ENCODE assay signal across 8 cellular contexts in the genomic region with DNA sequence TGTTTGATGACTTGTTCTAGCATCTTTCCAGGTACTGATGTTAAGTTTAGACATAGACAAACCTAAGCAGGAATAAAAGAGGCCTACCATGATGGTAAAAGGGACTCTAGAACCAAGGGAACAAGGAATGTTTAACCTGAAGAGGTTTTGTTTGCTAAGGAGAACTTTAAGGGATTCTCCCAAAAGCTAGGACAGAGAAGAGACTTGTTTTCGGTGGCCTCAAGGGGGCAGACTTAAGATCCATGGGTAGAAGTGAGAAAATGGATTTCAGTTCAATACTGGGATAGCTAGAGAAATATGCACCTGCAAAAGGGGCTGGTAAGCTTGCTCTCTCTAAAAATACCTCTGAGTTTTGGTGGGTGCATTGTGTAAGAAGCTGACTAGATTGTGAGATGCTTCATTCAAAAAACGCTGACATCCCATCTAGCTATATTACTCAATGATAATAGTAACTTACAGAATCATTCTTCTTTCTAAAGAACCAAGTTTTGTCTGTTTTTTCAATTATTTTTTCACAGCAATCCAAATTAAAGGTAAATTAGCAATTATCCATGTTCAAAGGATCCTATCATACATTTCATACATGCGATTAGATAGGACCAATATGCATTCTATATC. TPM values are rescaled to one million over a fixed set of nuclear protein-coding genes. Genes with fewer than 3 reads are reported as not detected.
DNase-seq lines count a peak whose midpoint lies in the region; ATAC-seq and TF ChIP-seq lines count a peak whose summit lies in the region.

No MANE protein-coding gene starts in this region.

- H3K27ac Mint-ChIP-seq in HFFc6 = peak overlapping the region; percentile 42; the same call in 1 of the 2 replicates
- no peak overlapping the region for H3K27ac Mint-ChIP-seq in type B pancreatic cell

- no peak overlapping the region for H3K4me3 ChIP-seq in SJCRH30
- H3K4me3 ChIP-seq in fibroblast of villous mesenchyme (ENCODE audit: low read depth, low read length) = no peak overlapping the region
- H3K4me3 ChIP-seq in aorta (ENCODE audit: low read length in 2 of 2) = no peak overlapping the region

- TF ChIP-seq CTCF in HFFc6 (IDR thresholded peaks at IDR 0.05) (peak; percentile 85), fibroblast of villous mesenchyme (IDR thresholded peaks at IDR 0.05; ENCODE audit: insufficient read depth, low read depth, low read length) (peak; percentile 68), type B pancreatic cell (conservative IDR thresholded peaks at IDR 0.05) (peak; percentile 72)

- H3K9me3 ChIP-seq in SJCRH30 (replicated peaks) (no peaks in the 10 kb centered on the region), aorta (ENCODE audit: control insufficient read depth, low read length) (no peaks in the 10 kb centered on the region)

- H3K9me3 Mint-ChIP-seq in HFFc6 = no peaks in the 10 kb centered on the region
- no peaks in the 10 kb centered on the region for H3K9me3 Mint-ChIP-seq in type B pancreatic cell

- no peaks in the 10 kb centered on the region for H3K27me3 Mint-ChIP-seq in HFFc6 (ENCODE audit: insufficient read depth)
- H3K27me3 Mint-ChIP-seq in type B pancreatic cell = peaks cover 60% of the 10 kb centered on the region

- H3K27ac ChIP-seq in SJCRH30 = no peak overlapping the region
- no peak overlapping the region for H3K27ac ChIP-seq in aorta (ENCODE audit: low read depth in 1 of 2, low read length in 2 of 2)

- H3K36me3 ChIP-seq in SJCRH30 = no peaks in the 10 kb centered on the region
- H3K36me3 ChIP-seq in aorta (ENCODE audit: control insufficient read depth in 1 of 2, insufficient read depth in 2 of 2, low read length in 1 of 2) = no peaks in the 10 kb centered on the region

- intact Hi-C loops in aorta (cut with DNase I) = no loop called here

- ATAC-seq in aorta (ENCODE audit: low FRiP score) = no peak
- ATAC-seq in GM18861 (IDR thresholded peaks at IDR 0.05; ENCODE audit: unreplicated experiment) = no peak

- H3K4me3 Mint-ChIP-seq in HFFc6 = no peak overlapping the region
- H3K4me3 Mint-ChIP-seq in type B pancreatic cell = no peak overlapping the region

- H3K36me3 Mint-ChIP-seq in HFFc6 (ENCODE audit: low read depth) (no peaks in the 10 kb centered on the region), type B pancreatic cell (no peaks in the 10 kb centered on the region)

- H3K4me1 ChIP-seq in SJCRH30 (peaks cover 7% of the 10 kb centered on the region; the same call in 1 of the 2 replicates), aorta (ENCODE audit: control insufficient read depth in 1 of 2, insufficient read depth in 2 of 2, low read length in 2 of 2) (no peaks in the 10 kb centered on the region)

- DNase-seq in DMS 273 (lab: John Stamatoyannopoulos, UW; ENCODE audit: unreplicated experiment) (peak; percentile 42), DMS 273 treated with DMSO at 0.1 percent for 48 hours (lab: John Stamatoyannopoulos, UW) (no peak), HFFc6 (peak; percentile 15), SJCRH30 (peak; percentile 25 to 64), fibroblast of villous mesenchyme (ENCODE audit: low read depth) (peak; percentile 54), type B pancreatic cell (ENCODE audit: extremely low spot score, unreplicated experiment) (no peak), aorta (no peak)

- WGBS in aorta, 2 donors = 47 to 63% methylated on average over 3 of the region's 3 CpGs

- H3K4me1 Mint-ChIP-seq in HFFc6 (ENCODE audit: low read depth) = peaks cover 27% of the 10 kb centered on the region
- peaks cover 7% of the 10 kb centered on the region for H3K4me1 Mint-ChIP-seq in type B pancreatic cell (ENCODE audit: unreplicated experiment)

- no peaks in the 10 kb centered on the region for H3K27me3 ChIP-seq in SJCRH30
- H3K27me3 ChIP-seq in aorta (ENCODE audit: control insufficient read depth in 1 of 2, insufficient read depth in 2 of 2, low read length in 1 of 2) = no peaks in the 10 kb centered on the region

RNA-seq across cellular contexts. Expression of a gene that starts 5.5 kb away (rescaled TPM):
- total RNA-seq in HFFc6 (2021; fragmentation: NEBNext Ultra II Directional; extraction: Animal tissue kit (Norgen Biotek cat#: 25700)) = 1 to 10 TPM; 2.0 to 4.0 (median 3.7) TPM
- total RNA-seq in SJCRH30 (2014; rRNA removed; shearing (Covaris generic)) = 0.08 and 0.10 TPM in 2 replicates
- total RNA-seq in fibroblast of villous mesenchyme = 0.32 and 1.7 TPM in 2 replicates
- 0.81 and 1.3 TPM in 2 replicates for total RNA-seq in type B pancreatic cell (ENCODE audit: low replicate concordance)
- total RNA-seq in aorta = 1 to 10 TPM; 2.2 to 4.5 TPM
- polyA plus RNA-seq in aorta = under 1 TPM; 0.13 to 0.69 TPM

Comparison
In these comparisons a context has a peak if more than half of its experiments do, and no peak if none do; other contexts are left out.
1. DNase-seq: peak in DMS 273 (single experiment), HFFc6 (single experiment), SJCRH30 (2 of 2) and fibroblast of villous mesenchyme (single experiment); none in DMS 273 treated with DMSO at 0.1 percent for 48 hours (single experiment), type B pancreatic cell (single experiment) and aorta (0 of 2).
2. Peak in every context shown above with its lines, with median percentiles within 50 percentile points of each other: CTCF ChIP-seq.